Comparison of ENCODE assay signal across 25 cellular contexts in genomic region chr10:49742683-49743463, GRCh38. TPM values are rescaled to one million over a fixed set of nuclear protein-coding genes. Genes with fewer than 3 reads are reported as not detected.
DNase-seq lines count a peak whose midpoint lies in the region; ATAC-seq and TF ChIP-seq lines count a peak whose summit lies in the region.
"Had no signal": no experiment of that assay in that cellular context is flagged by ENCODE, and none has a peak within 500 bp of the region (broad histone marks: within the 10 kb centered on the region; RNA-seq: fewer than 3 reads in every experiment).

No MANE protein-coding gene starts in this region.

- TF ChIP-seq EP300 in SK-N-SH (IDR thresholded peaks at IDR 0.05; ENCODE audit: borderline replicate concordance in 1 of 2, low read depth in 1 of 2, low read length in 1 of 2) = no peak

- no peak overlapping the region for H3K9ac ChIP-seq in SK-N-SH
- H3K9ac ChIP-seq: BLaER1 had no signal

- peak; percentile 21 for DNase-seq in SK-N-SH
- peak; percentile 41 for DNase-seq in H7
- DNase-seq in iPS-NIHi7 (ENCODE audit: extremely low spot score) = peak; percentile 6
- peak; percentile 64 for DNase-seq in osteoblast (ENCODE audit: insufficient read length, low spot score, missing footprints)
- DNase-seq in DMS 273 (lab: John Stamatoyannopoulos, UW; ENCODE audit: unreplicated experiment) = no peak
- DNase-seq in ACHN = no peak
- DNase-seq: CD4-positive, CD25-positive, alpha-beta regulatory T cell; DMS79; EL; GDM1; Karpas-422; NCI-H1092; NCI-H1436 treated with DMSO at 0.1 percent for 48 hours; NCI-H187 treated with DMSO at 0.1 percent for 48 hours; NCI-H2107; NCI-H524; NCI-H774; PC-3; Right ventricle myocardium superior; SW 1271 had no signal

- no peak overlapping the region for H3K4me2 ChIP-seq in SK-N-SH
- no peak overlapping the region for H3K4me2 ChIP-seq in osteoblast (ENCODE audit: insufficient read depth, low read length)
- H3K4me2 ChIP-seq: BLaER1 had no signal

- H3F3A ChIP-seq in SK-N-SH (replicated peaks; ENCODE audit: insufficient read depth) = no peaks in the 10 kb centered on the region

- H3K9me3 ChIP-seq in SK-N-SH (no peaks in the 10 kb centered on the region), osteoblast (ENCODE audit: low read depth, low read length) (no peaks in the 10 kb centered on the region)
- H3K9me3 ChIP-seq: BLaER1 had no signal

- no peak for ATAC-seq in SK-N-SH treated with all-trans-retinoic acid at 6 μM for 48 hours
- ATAC-seq in GM21447 (IDR thresholded peaks at IDR 0.05; ENCODE audit: unreplicated experiment) = no peak
- ATAC-seq: HepG2, PC-3 had no signal

- in situ Hi-C loops in ACHN (cut with HindIII; ENCODE audit: low pct_ligation_motif_present, low pct_unique_long_range_greater_than_20kb, low sequenced_read_pairs) = no loop called here

- H3K36me3 ChIP-seq in SK-N-SH (replicated peaks in 1 of 2; ENCODE audit: control insufficient read depth in 1 of 2, insufficient read depth in 2 of 2, low read length in 1 of 2) = peaks cover 0 to 28% of the 10 kb centered on the region in 2 experiments
- peaks cover 15% of the 10 kb centered on the region for H3K36me3 ChIP-seq in H7 (replicated peaks; ENCODE audit: control insufficient read depth, insufficient read depth, low read length)
- no peaks in the 10 kb centered on the region for H3K36me3 ChIP-seq in osteoblast (ENCODE audit: insufficient read depth, low read length)
- H3K36me3 ChIP-seq: BLaER1 had no signal

- no peak overlapping the region for H3K27ac ChIP-seq in SK-N-SH (ENCODE audit: low read depth in 2 of 2, low read length in 1 of 2)
- H3K27ac ChIP-seq in osteoblast (ENCODE audit: low read depth, low read length) = no peak overlapping the region
- H3K27ac ChIP-seq: 22Rv1, BLaER1 had no signal

- POLR2A ChIA-PET in SK-N-SH (lab: Yijun Ruan, JAX) = interaction anchor here (0.7 kb wide), 1 partner anchor 138 kb away, joined by 6 read pairs; no protein-coding TSS in a partner anchor

- TF ChIP-seq CTCF in SK-N-SH (IDR thresholded peaks at IDR 0.05) (no peak), osteoblast (IDR thresholded peaks at IDR 0.05; ENCODE audit: extremely low read depth, low read depth, low read length) (no peak)

- no peaks in the 10 kb centered on the region for H3K9me2 ChIP-seq in SK-N-SH

- no peak for TF ChIP-seq RAD21 in SK-N-SH (IDR thresholded peaks at IDR 0.05; ENCODE audit: low read length)

- H2AFZ ChIP-seq in SK-N-SH (ENCODE audit: low read depth) (no peak overlapping the region), osteoblast (ENCODE audit: low read length) (no peak overlapping the region)

- H3K4me1 ChIP-seq in SK-N-SH (ENCODE audit: control insufficient read depth in 1 of 2, insufficient read depth in 2 of 2, low read depth in 1 of 2, low read length in 1 of 2) (no peaks in the 10 kb centered on the region), osteoblast (ENCODE audit: insufficient read depth, low read length) (no peaks in the 10 kb centered on the region)

- CTCF ChIA-PET in SK-N-SH (lab: Yijun Ruan, JAX) = no interaction called here

- no peak overlapping the region for H3K4me3 ChIP-seq in SK-N-SH (ENCODE audit: low read depth in 2 of 2, low read length in 1 of 2)
- H3K4me3 ChIP-seq in H7 (ENCODE audit: insufficient read depth, low read depth, low read length) = no peak overlapping the region
- H3K4me3 ChIP-seq in osteoblast (ENCODE audit: insufficient read depth, low read length) = no peak overlapping the region
- H3K4me3 ChIP-seq: BLaER1 had no signal

- no peaks in the 10 kb centered on the region for H3K79me2 ChIP-seq in SK-N-SH (ENCODE audit: insufficient read depth)
- H3K79me2 ChIP-seq in osteoblast (ENCODE audit: insufficient read depth, low read length) = no peaks in the 10 kb centered on the region

- H3K27me3 ChIP-seq in SK-N-SH (ENCODE audit: insufficient read depth) (no peaks in the 10 kb centered on the region), H7 (ENCODE audit: control insufficient read depth, insufficient read depth, low read length) (no peaks in the 10 kb centered on the region), osteoblast (ENCODE audit: insufficient read depth, low read length) (no peaks in the 10 kb centered on the region)
- H3K27me3 ChIP-seq: BLaER1 had no signal

- H4K20me1 ChIP-seq in SK-N-SH (ENCODE audit: insufficient read depth) = no peaks in the 10 kb centered on the region
- no peaks in the 10 kb centered on the region for H4K20me1 ChIP-seq in osteoblast (ENCODE audit: insufficient read depth, low read length)
- H4K20me1 ChIP-seq: BLaER1 had no signal

- WGBS in SK-N-SH (ENCODE audit: low lambda C conversion rate) = 93% methylated on average over 8 of the region's 23 CpGs

TF ChIP-seq in SK-N-SH, 30 proteins besides CTCF, POLR2A, EP300 and RAD21 (continues in another document):
- TF ChIP-seq FOSL2 (IDR thresholded peaks at IDR 0.05; ENCODE audit: borderline replicate concordance, low read depth) (no peak), IRF3 (IDR thresholded peaks at IDR 0.05; ENCODE audit: low read depth, low read length) (no peak), FOXJ3 (CRISPR knock-in tag; IDR thresholded peaks at IDR 0.05) (no peak), NRF1 (IDR thresholded peaks at IDR 0.05; ENCODE audit: low read depth, low read length) (no peak), EZH2phosphoT487 (IDR thresholded peaks at IDR 0.05; ENCODE audit: borderline replicate concordance, low read depth) (no peak), GABPA (IDR thresholded peaks at IDR 0.05; ENCODE audit: low read depth) (no peak), TAF1 (IDR thresholded peaks at IDR 0.05; ENCODE audit: borderline replicate concordance, low read depth, low read length) (no peak), USF2 (IDR thresholded peaks at IDR 0.05; ENCODE audit: borderline replicate concordance, low read depth, low read length) (no peak), CHD2 (IDR thresholded peaks at IDR 0.05; ENCODE audit: low read length, partially characterized antibody) (no peak), YY1 (IDR thresholded peaks at IDR 0.05; ENCODE audit: low read depth) (no peak)

TF ChIP-seq in SK-N-SH treated with all-trans-retinoic acid at 6 μM for 48 hours, 23 proteins besides CTCF, POLR2A, EP300 and RAD21:
- TF ChIP-seq CSRNP3 (CRISPR knock-in tag; IDR thresholded peaks at IDR 0.05) (no peak), PPARA (CRISPR knock-in tag; IDR thresholded peaks at IDR 0.05; ENCODE audit: borderline replicate concordance) (no peak), ZFP3 (CRISPR knock-in tag; IDR thresholded peaks at IDR 0.05) (no peak), GLIS3 (CRISPR knock-in tag; IDR thresholded peaks at IDR 0.05) (no peak)

RNA-seq across cellular contexts. Expression of gene OGDHL, which starts 19.2 kb away (rescaled TPM):
- polyA plus RNA-seq in SK-N-SH (2012; rRNA removed) = 25.4 and 32.6 TPM in 2 replicates
- polyA plus RNA-seq in SK-N-SH (2012; cell fraction: cytosol; rRNA removed) = 10.1 and 14.5 TPM in 2 replicates
- polyA plus RNA-seq in SK-N-SH (2012; cell fraction: nucleus; rRNA removed) = 102 and 104 TPM in 2 replicates
- 26.3 and 31.9 TPM in 2 replicates for total RNA-seq in H7 (2014; rRNA removed; shearing (Covaris generic))
- total RNA-seq in osteoblast = under 0.01 and 0.36 TPM in 2 replicates
- total RNA-seq: CD4-positive, CD25-positive, alpha-beta regulatory T cell had no signal
- polyA plus RNA-seq: CD4-positive, CD25-positive, alpha-beta regulatory T cell had no signal

Comparison
In these comparisons a context has a peak if more than half of its experiments do, and no peak if none do; other contexts are left out.
1. DNase-seq: peak in SK-N-SH (single experiment), H7 (single experiment), iPS-NIHi7 (single experiment) and osteoblast (single experiment); none in DMS 273 (single experiment) and ACHN (single experiment).
2. RNA of gene OGDHL, which starts 19.2 kb away (total RNA-seq): 26.3 to 31.9 TPM in H7; under 0.01 to 0.36 TPM in osteoblast; every median in the first group is over 10 times any median in the second.